In the genomic region with DNA sequence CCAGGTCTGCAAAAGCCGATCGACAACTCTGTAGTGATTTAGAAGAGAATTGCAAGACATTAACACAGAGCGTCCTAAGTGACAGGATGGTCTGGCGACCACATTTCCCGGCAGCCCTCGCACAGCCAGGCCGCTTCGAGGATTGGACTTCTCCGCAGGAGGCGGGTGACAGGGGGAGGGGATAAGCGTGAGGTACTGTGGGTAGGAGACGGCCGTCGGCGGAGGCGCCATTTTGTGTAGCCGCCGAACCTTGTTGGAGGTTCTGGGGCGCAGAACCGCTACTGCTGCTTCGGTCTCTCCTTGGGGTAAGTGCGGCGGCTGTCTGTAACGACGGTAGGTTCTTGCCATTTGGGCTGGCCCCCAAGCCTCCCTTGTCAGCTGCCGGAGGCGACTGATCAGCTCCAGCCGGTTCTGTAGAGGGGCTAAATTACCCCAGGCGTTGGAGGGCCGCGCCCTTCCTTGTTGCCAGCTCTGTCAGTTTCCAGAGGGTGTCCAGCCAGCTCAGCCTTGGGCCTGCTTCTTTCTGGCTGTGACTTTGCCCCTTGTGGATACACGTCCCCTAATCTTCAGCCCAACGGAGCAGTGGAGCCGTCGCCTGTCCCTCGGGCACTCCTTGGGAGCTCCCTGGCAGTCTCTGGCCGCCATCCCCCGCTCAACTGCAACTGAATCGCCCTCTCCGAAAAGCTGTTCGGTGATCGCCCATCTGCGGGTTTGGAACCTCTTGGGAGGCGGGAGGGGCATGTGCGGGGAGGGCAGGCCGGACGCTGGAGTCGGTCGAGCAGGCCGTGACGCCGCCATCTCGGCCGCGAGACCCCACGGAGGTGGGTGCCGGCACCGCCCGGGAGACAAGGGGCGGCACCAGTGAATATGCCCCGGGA, we compare ENCODE assay signal across 8 cellular contexts. TPM values are rescaled to one million over a fixed set of nuclear protein-coding genes. Genes with fewer than 3 reads are reported as not detected.
DNase-seq lines count a peak whose midpoint lies in the region; ATAC-seq, FAIRE-seq and TF ChIP-seq lines count a peak whose summit lies in the region.

A gene (plus strand): TSS at position 195 of the 878 bp plus-strand sequence. CDS start 1,516 bp downstream, outside the sequence.

- peaks cover 38% of the 10 kb centered on the region for H3K36me3 ChIP-seq in upper lobe of right lung

- peak; percentile 96 for DNase-seq in GM12891 (ENCODE audit: insufficient read length, low spot score)
- peak; percentile 87 for DNase-seq in NCI-H146 (lab: John Stamatoyannopoulos, UW)
- peak; percentile 81 for DNase-seq in amniotic stem cell (lab: John Stamatoyannopoulos, UW)
- peak; percentile 96 for DNase-seq in left cardiac atrium
- DNase-seq in posterior vena cava (ENCODE audit: low spot score): peak; percentile 98
- peak; percentile 96 for DNase-seq in upper lobe of right lung

- peak; percentile 90 for ATAC-seq in HG02840 (IDR thresholded peaks at IDR 0.05; ENCODE audit: low FRiP score, unreplicated experiment)
- peak; percentile 99 to 100 for ATAC-seq in left cardiac atrium
- peak; percentile 100 for ATAC-seq in upper lobe of right lung

- H3K4me1 Mint-ChIP-seq in T-helper 1 cell treated with Interleukin-12 subunit alpha and Interleukin-12 subunit beta and Interleukin-4 antibody, amounts not matched to agents 30 μg/mL and 1 μg/mL, for 36 hours (ENCODE audit: low read depth): peaks cover 25% of the 10 kb centered on the region

- peak within 1 kb of the TSS; percentile 90 for H3K27ac Mint-ChIP-seq in T-helper 1 cell treated with Interleukin-12 subunit alpha and Interleukin-12 subunit beta and Interleukin-4 antibody, amounts not matched to agents 30 μg/mL and 1 μg/mL, for 36 hours

- no peaks in the 10 kb centered on the region for H3K27me3 Mint-ChIP-seq in T-helper 1 cell treated with Interleukin-12 subunit alpha and Interleukin-12 subunit beta and Interleukin-4 antibody, amounts not matched to agents 30 μg/mL and 1 μg/mL, for 36 hours (ENCODE audit: low read depth)

- H3K27me3 ChIP-seq in upper lobe of right lung: no peaks in the 10 kb centered on the region

- peak; percentile 99 for FAIRE-seq in GM12891 (lab: Jason Lieb, UNC)

- H3K4me3 Mint-ChIP-seq in T-helper 1 cell treated with Interleukin-12 subunit alpha and Interleukin-12 subunit beta and Interleukin-4 antibody, amounts not matched to agents 30 μg/mL and 1 μg/mL, for 36 hours: peak within 1 kb of the TSS; percentile 96

- H3K4me3 ChIP-seq in upper lobe of right lung: peak within 1 kb of the TSS; percentile 100

- no peaks in the 10 kb centered on the region for H3K9me3 ChIP-seq in upper lobe of right lung

- H3K27ac ChIP-seq in upper lobe of right lung: peak within 1 kb of the TSS; percentile 99

- H3K4me1 ChIP-seq in upper lobe of right lung: peaks cover 18% of the 10 kb centered on the region

- intact Hi-C loops in left cardiac atrium (cut with DNase I) (no loop called here), posterior vena cava (cut with DNase I) (no loop called here), upper lobe of right lung (cut with DNase I) (no loop called here)

- no peaks in the 10 kb centered on the region for H3K9me3 Mint-ChIP-seq in T-helper 1 cell treated with Interleukin-12 subunit alpha and Interleukin-12 subunit beta and Interleukin-4 antibody, amounts not matched to agents 30 μg/mL and 1 μg/mL, for 36 hours

- H3K36me3 Mint-ChIP-seq in T-helper 1 cell treated with Interleukin-12 subunit alpha and Interleukin-12 subunit beta and Interleukin-4 antibody, amounts not matched to agents 30 μg/mL and 1 μg/mL, for 36 hours (ENCODE audit: low read depth): peaks cover 26% of the 10 kb centered on the region

- no peak for TF ChIP-seq CTCF in upper lobe of right lung (IDR thresholded peaks at IDR 0.05)

- peak; percentile 76 for TF ChIP-seq POLR2A in GM12891 (IDR thresholded peaks at IDR 0.05; ENCODE audit: low read depth, low read length)

TF ChIP-seq in GM12891, 5 proteins besides CTCF, POLR2A, EP300 and RAD21:
- 0 out of 2 replicates have a peak, but pooled peaks have one; percentile 15 for TF ChIP-seq POU2F2 (IDR thresholded peaks at IDR 0.05; ENCODE audit: low read depth, low read length)
- no peak for TF ChIP-seq PAX5 (IDR thresholded peaks at IDR 0.05; ENCODE audit: insufficient read depth, low read length, severe bottlenecking)
- no peak for TF ChIP-seq SPI1 (IDR thresholded peaks at IDR 0.05; ENCODE audit: low read depth, low read length)
- TF ChIP-seq TAF1 (IDR thresholded peaks at IDR 0.05; ENCODE audit: low read depth, low read length): peak; percentile 91
- TF ChIP-seq POLR2AphosphoS5 (IDR thresholded peaks at IDR 0.05; ENCODE audit: low read depth, low read length): peak; percentile 87; the same call in 1 of the 2 replicates

RNA-seq across cellular contexts. Expression of the gene that starts here (rescaled TPM):
- polyA plus RNA-seq in GM12891 (2012; ENCODE audit: low read depth, missing spikeins): 67.4 TPM
- 10 to 100 TPM; 66.6 to 69.7 TPM for total RNA-seq in left cardiac atrium
- 100 to 1,000 TPM in 1 of 2 donors, 10 to 100 TPM in 1; 83.5 to 108 TPM for total RNA-seq in posterior vena cava
- total RNA-seq in upper lobe of right lung: 161 TPM

Comparison
In these comparisons a context has a peak if more than half of its experiments do, and no peak if none do; other contexts are left out.
1. Peak in every context shown above with its lines: DNase-seq, ATAC-seq, H3K4me3 ChIP-seq and H3K27ac ChIP-seq.